Comparison of ENCODE assay signal across 24 cellular contexts in the genomic region with DNA sequence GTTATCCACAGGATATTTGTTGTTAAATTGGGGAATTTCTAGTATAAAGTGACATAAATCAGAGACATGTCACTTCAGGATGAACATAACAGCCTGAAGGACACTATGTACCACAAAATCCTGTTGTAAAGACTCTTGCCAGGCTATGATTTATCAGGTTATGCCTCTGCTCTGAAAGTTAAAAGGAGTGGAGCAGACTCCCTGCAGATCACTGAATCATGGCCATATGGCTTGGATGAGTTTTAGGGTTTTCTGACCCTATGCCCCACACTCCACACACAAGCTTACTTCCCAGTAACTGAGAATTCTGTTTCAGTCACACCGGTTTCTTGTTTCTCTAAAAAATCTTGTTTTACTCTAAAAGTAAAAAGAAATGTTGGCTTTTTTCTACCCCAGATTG.
DNase-seq lines count a peak whose midpoint lies in the region; TF ChIP-seq lines count a peak whose summit lies in the region.
"Had no signal": no experiment of that assay in that cellular context is flagged by ENCODE, and none has a peak within 500 bp of the region (broad histone marks: within the 10 kb centered on the region; RNA-seq: fewer than 3 reads in every experiment).

No MANE protein-coding gene starts in this region.

- H3K14ac ChIP-seq in mesenchymal stem cell (ENCODE audit: low read length in 2 of 2): no peak overlapping the region

- H3K27me3 ChIP-seq in mesenchymal stem cell (ENCODE audit: control insufficient read depth in 1 of 2, insufficient read depth in 1 of 2, low read length in 2 of 2): no peaks in the 10 kb centered on the region
- H3K27me3 ChIP-seq in SK-N-SH (ENCODE audit: insufficient read depth): no peaks in the 10 kb centered on the region
- H3K27me3 ChIP-seq: BLaER1 treated with 17β-estradiol and CSF1 and Interleukin-3, amounts not matched to agents 10 nM and 100 nM; SJCRH30 had no signal

- no peaks in the 10 kb centered on the region for H3K79me1 ChIP-seq in mesenchymal stem cell (replicated peaks; ENCODE audit: low read length, poor library complexity, severe bottlenecking)

- H3K36me3 Mint-ChIP-seq in T-helper 2 cell treated with Interferon-gamma antibody and Interleukin-4, amounts not matched to agents 5 μg/mL and 100 μg/mL, for 36 hours (ENCODE audit: low read depth): no peaks in the 10 kb centered on the region
- H3K36me3 Mint-ChIP-seq: CD4-positive, alpha-beta memory T cell had no signal

- no peaks in the 10 kb centered on the region for H3K27me3 Mint-ChIP-seq in T-helper 2 cell treated with Interferon-gamma antibody and Interleukin-4, amounts not matched to agents 5 μg/mL and 100 μg/mL, for 36 hours (ENCODE audit: low read depth)
- H3K27me3 Mint-ChIP-seq: CD4-positive, alpha-beta memory T cell had no signal

- H2AK5ac ChIP-seq in mesenchymal stem cell (ENCODE audit: low read length, severe bottlenecking): no peak overlapping the region

- no peak overlapping the region for H3K23ac ChIP-seq in mesenchymal stem cell (ENCODE audit: low read length in 2 of 2)

- no peak overlapping the region for H3K4ac ChIP-seq in mesenchymal stem cell (ENCODE audit: low read depth in 1 of 2, low read length in 2 of 2)

- H3K4me1 ChIP-seq in mesenchymal stem cell (ENCODE audit: control insufficient read depth, insufficient read depth, low read depth, low read length) (no peaks in the 10 kb centered on the region), SK-N-SH (ENCODE audit: control insufficient read depth in 1 of 2, insufficient read depth in 2 of 2, low read depth in 1 of 2, low read length in 1 of 2) (no peaks in the 10 kb centered on the region)
- H3K4me1 ChIP-seq: A549, SJCRH30 had no signal

- no peak overlapping the region for H3K4me2 ChIP-seq in mesenchymal stem cell (ENCODE audit: low read length, poor library complexity, severe bottlenecking)
- H3K4me2 ChIP-seq in SK-N-SH: no peak overlapping the region
- H3K4me2 ChIP-seq: A549; BLaER1 treated with 17β-estradiol and CSF1 and Interleukin-3, amounts not matched to agents 10 nM and 100 nM had no signal

- H2AFZ ChIP-seq in mesenchymal stem cell (ENCODE audit: low read depth, low read length) (no peak overlapping the region), SK-N-SH (ENCODE audit: low read depth) (no peak overlapping the region)

- no peak overlapping the region for H4K91ac ChIP-seq in mesenchymal stem cell (ENCODE audit: low read length)

- POLR2A ChIA-PET in SK-N-SH (lab: Yijun Ruan, JAX): no interaction called here

- no peak overlapping the region for H2BK12ac ChIP-seq in mesenchymal stem cell (ENCODE audit: low read length in 2 of 2)

- H3K18ac ChIP-seq in mesenchymal stem cell (ENCODE audit: low read depth in 1 of 2, low read length in 2 of 2): peak overlapping the region in 1 of 2 experiments; percentile 21

- no peak overlapping the region for H2BK5ac ChIP-seq in mesenchymal stem cell (ENCODE audit: low read depth, low read length, poor library complexity, severe bottlenecking)

- no peaks in the 10 kb centered on the region for H3F3A ChIP-seq in SK-N-SH (replicated peaks; ENCODE audit: insufficient read depth)

- no peak overlapping the region for H4K8ac ChIP-seq in mesenchymal stem cell (ENCODE audit: low read length)

- WGBS in mesenchymal stem cell: no CpG with 5 or more reads among the region's 1 CpG
- WGBS in SK-N-SH (ENCODE audit: low lambda C conversion rate): 95% methylated on average over 1 of the region's 1 CpG

- H3K9me2 ChIP-seq in SK-N-SH: no peaks in the 10 kb centered on the region

- H3K36me3 ChIP-seq in mesenchymal stem cell (ENCODE audit: control insufficient read depth in 1 of 2, insufficient read depth in 2 of 2, low read depth in 1 of 2, low read length in 2 of 2): no peaks in the 10 kb centered on the region
- no peaks in the 10 kb centered on the region for H3K36me3 ChIP-seq in SK-N-SH (replicated peaks in 1 of 2; ENCODE audit: control insufficient read depth in 1 of 2, insufficient read depth in 2 of 2, low read length in 1 of 2)
- H3K36me3 ChIP-seq: BLaER1 treated with 17β-estradiol and CSF1 and Interleukin-3, amounts not matched to agents 10 nM and 100 nM; SJCRH30 had no signal

- H3K9me3 Mint-ChIP-seq in T-helper 2 cell treated with Interferon-gamma antibody and Interleukin-4, amounts not matched to agents 5 μg/mL and 100 μg/mL, for 36 hours: peaks cover 22% of the 10 kb centered on the region

- H3K27ac ChIP-seq in mesenchymal stem cell (ENCODE audit: low read length, poor library complexity, severe bottlenecking) (no peak overlapping the region), SK-N-SH (ENCODE audit: low read depth in 2 of 2, low read length in 1 of 2) (no peak overlapping the region)
- H3K27ac ChIP-seq: A549; BLaER1 treated with 17β-estradiol and CSF1 and Interleukin-3, amounts not matched to agents 10 nM and 100 nM; HL-60; SJCRH30 had no signal

- H3K4me1 Mint-ChIP-seq in T-helper 2 cell treated with Interferon-gamma antibody and Interleukin-4, amounts not matched to agents 5 μg/mL and 100 μg/mL, for 36 hours (ENCODE audit: low read depth): no peaks in the 10 kb centered on the region
- H3K4me1 Mint-ChIP-seq: CD4-positive, alpha-beta memory T cell had no signal

- TF ChIP-seq RAD21 in SK-N-SH (IDR thresholded peaks at IDR 0.05; ENCODE audit: low read length): no peak

- no peak overlapping the region for H2BK120ac ChIP-seq in mesenchymal stem cell (ENCODE audit: low read depth, low read length)

- no peak for TF ChIP-seq CTCF in SK-N-SH (IDR thresholded peaks at IDR 0.05)

- no peak overlapping the region for H3K27ac Mint-ChIP-seq in T-helper 2 cell treated with Interferon-gamma antibody and Interleukin-4, amounts not matched to agents 5 μg/mL and 100 μg/mL, for 36 hours
- H3K27ac Mint-ChIP-seq: CD4-positive, alpha-beta memory T cell had no signal

- H3K4me3 ChIP-seq in mesenchymal stem cell (ENCODE audit: insufficient read depth in 1 of 2, low read depth in 1 of 2, low read length in 2 of 2) (no peak overlapping the region), SK-N-SH (ENCODE audit: low read depth in 2 of 2, low read length in 1 of 2) (no peak overlapping the region)
- H3K4me3 ChIP-seq: A549; BLaER1 treated with 17β-estradiol and CSF1 and Interleukin-3, amounts not matched to agents 10 nM and 100 nM; SJCRH30 had no signal

- CTCF ChIA-PET in SK-N-SH (lab: Yijun Ruan, JAX): no interaction called here

- no peaks in the 10 kb centered on the region for H4K20me1 ChIP-seq in SK-N-SH (ENCODE audit: insufficient read depth)
- H4K20me1 ChIP-seq: BLaER1 treated with 17β-estradiol and CSF1 and Interleukin-3, amounts not matched to agents 10 nM and 100 nM had no signal

- H3K79me2 ChIP-seq in SK-N-SH (ENCODE audit: insufficient read depth): no peaks in the 10 kb centered on the region

- no peak overlapping the region for H3K4me3 Mint-ChIP-seq in T-helper 2 cell treated with Interferon-gamma antibody and Interleukin-4, amounts not matched to agents 5 μg/mL and 100 μg/mL, for 36 hours

- DNase-seq in DMS 273 treated with DMSO at 0.1 percent for 48 hours (lab: John Stamatoyannopoulos, UW): peak; percentile 31
- peak; percentile 24 for DNase-seq in amniotic epithelial cell (ENCODE audit: low read depth)
- DNase-seq in mesenchymal stem cell: peak; percentile 7
- DNase-seq in smooth muscle cell of the brain vasculature (ENCODE audit: low read depth, low spot score): peak; percentile 4
- DNase-seq in activated gamma-delta T cell (lab: John Stamatoyannopoulos, UW): no peak
- DNase-seq in SK-N-SH: no peak
- DNase-seq in T-helper 2 cell treated with Interferon-gamma antibody and Interleukin-4, amounts not matched to agents 5 μg/mL and 100 μg/mL, for 36 hours (ENCODE audit: low spot score): no peak
- DNase-seq: AML-193; CD4-positive, alpha-beta memory T cell; COR-L47; DMS79; GF-D8; Karpas-422; NCI-H1092 treated with DMSO at 0.1 percent for 48 hours; NCI-H1436 treated with DMSO at 0.1 percent for 48 hours; NCI-H187 treated with DMSO at 0.1 percent for 48 hours; NCI-H524 treated with DMSO at 0.1 percent for 48 hours; NCI-H82; NK-92 treated with Interleukin-12 subunit alpha and Interleukin-12 subunit beta, amount 100 ng/mL, for 24 hours; PC-3; SJCRH30 had no signal

- no peaks in the 10 kb centered on the region for H3K9me3 ChIP-seq in mesenchymal stem cell (ENCODE audit: control insufficient read depth, low read length)
- no peaks in the 10 kb centered on the region for H3K9me3 ChIP-seq in SK-N-SH
- H3K9me3 ChIP-seq: A549, SJCRH30 had no signal

- TF ChIP-seq EP300 in SK-N-SH (IDR thresholded peaks at IDR 0.05; ENCODE audit: borderline replicate concordance in 1 of 2, low read depth in 1 of 2, low read length in 1 of 2): no peak

- no peak overlapping the region for H2BK15ac ChIP-seq in mesenchymal stem cell (ENCODE audit: low read depth, poor library complexity, severe bottlenecking)

- H3K9ac ChIP-seq in mesenchymal stem cell (ENCODE audit: low read length) (no peak overlapping the region), SK-N-SH (no peak overlapping the region)
- H3K9ac ChIP-seq: BLaER1 treated with 17β-estradiol and CSF1 and Interleukin-3, amounts not matched to agents 10 nM and 100 nM had no signal

TF ChIP-seq in SK-N-SH, 30 proteins besides CTCF, POLR2A, EP300 and RAD21:
- TF ChIP-seq NRF1 (IDR thresholded peaks at IDR 0.05; ENCODE audit: low read depth, low read length): no peak
- TF ChIP-seq, protein P1, sequence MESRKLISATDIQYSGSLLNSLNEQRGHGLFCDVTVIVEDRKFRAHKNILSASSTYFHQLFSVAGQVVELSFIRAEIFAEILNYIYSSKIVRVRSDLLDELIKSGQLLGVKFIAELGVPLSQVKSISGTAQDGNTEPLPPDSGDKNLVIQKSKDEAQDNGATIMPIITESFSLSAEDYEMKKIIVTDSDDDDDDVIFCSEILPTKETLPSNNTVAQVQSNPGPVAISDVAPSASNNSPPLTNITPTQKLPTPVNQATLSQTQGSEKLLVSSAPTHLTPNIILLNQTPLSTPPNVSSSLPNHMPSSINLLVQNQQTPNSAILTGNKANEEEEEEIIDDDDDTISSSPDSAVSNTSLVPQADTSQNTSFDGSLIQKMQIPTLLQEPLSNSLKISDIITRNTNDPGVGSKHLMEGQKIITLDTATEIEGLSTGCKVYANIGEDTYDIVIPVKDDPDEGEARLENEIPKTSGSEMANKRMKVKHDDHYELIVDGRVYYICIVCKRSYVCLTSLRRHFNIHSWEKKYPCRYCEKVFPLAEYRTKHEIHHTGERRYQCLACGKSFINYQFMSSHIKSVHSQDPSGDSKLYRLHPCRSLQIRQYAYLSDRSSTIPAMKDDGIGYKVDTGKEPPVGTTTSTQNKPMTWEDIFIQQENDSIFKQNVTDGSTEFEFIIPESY (IDR thresholded peaks at IDR 0.05; ENCODE audit: borderline replicate concordance, low read depth): no peak

Comparison
In these comparisons a context has a peak if more than half of its experiments do, and no peak if none do; other contexts are left out.
1. DNase-seq: peak in DMS 273 treated with DMSO at 0.1 percent for 48 hours (single experiment), amniotic epithelial cell (single experiment), mesenchymal stem cell (single experiment) and smooth muscle cell of the brain vasculature (single experiment); none in activated gamma-delta T cell (single experiment), SK-N-SH (single experiment) and T-helper 2 cell treated with Interferon-gamma antibody and Interleukin-4, amounts not matched to agents 5 μg/mL and 100 μg/mL, for 36 hours (single experiment).